11 cellular contexts compared by ENCODE assay signal in the genomic region with DNA sequence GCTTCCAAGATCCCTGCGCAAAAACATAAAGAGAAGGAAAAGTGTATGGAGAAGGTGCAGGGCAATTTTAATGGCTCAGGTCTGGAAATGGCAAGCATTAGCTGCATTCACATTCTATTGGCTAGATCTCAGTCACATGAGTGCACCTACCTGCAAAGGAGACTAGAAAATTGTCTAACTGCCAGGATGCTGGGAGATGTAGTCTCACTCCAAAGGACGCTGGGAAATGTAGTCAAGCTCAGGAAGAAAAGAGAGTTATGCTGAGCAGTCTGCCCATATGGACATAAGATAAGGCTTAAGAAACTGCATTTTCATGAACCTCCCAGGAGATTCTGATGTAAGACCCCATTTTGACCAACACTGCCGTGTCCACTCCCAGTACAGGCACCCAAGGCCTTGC. TPM values are rescaled to one million over a fixed set of nuclear protein-coding genes. Genes with fewer than 3 reads are reported as not detected.
A peak's percentile ranks its signal among the peaks of the same experiment; 100 is the strongest.
DNase-seq lines count a peak whose midpoint lies in the region; ATAC-seq and TF ChIP-seq lines count a peak whose summit lies in the region.
"Had no signal": no experiment of that assay in that cellular context is flagged by ENCODE, and none has a peak within 500 bp of the region (broad histone marks: within the 10 kb centered on the region; RNA-seq: fewer than 3 reads in every experiment).

No MANE protein-coding gene starts in this region.

- TF ChIP-seq CTCF in adrenal gland (IDR thresholded peaks at IDR 0.05): no peak

- 84 to 99% (median 86%) methylated on average over 3 of the region's 3 CpGs for WGBS in adrenal gland, 4 donors

- H3K4me1 ChIP-seq in effector memory CD4-positive, alpha-beta T cell (ENCODE audit: control insufficient read depth, insufficient read depth, low read length, poor library complexity, severe bottlenecking): no peaks in the 10 kb centered on the region
- H3K4me1 ChIP-seq in adrenal gland (replicated peaks in 1 of 2): peaks cover 0 to 3% of the 10 kb centered on the region in 2 donors

- intact Hi-C loops in adrenal gland (cut with DNase I): no loop called here

- no peak for TF ChIP-seq POLR2A in adrenal gland (IDR thresholded peaks at IDR 0.05)

- no peak overlapping the region for H3K27ac ChIP-seq in effector memory CD4-positive, alpha-beta T cell (ENCODE audit: insufficient read depth, low read length, poor library complexity, severe bottlenecking)
- no peak overlapping the region for H3K27ac ChIP-seq in adrenal gland
- H3K27ac ChIP-seq: heart right ventricle, spleen had no signal

- DNase-seq in D341Med (ENCODE audit: low spot score): peak; percentile 55
- DNase-seq in astrocyte of the hippocampus (ENCODE audit: low read depth, low spot score): peak; percentile 20
- DNase-seq in superior temporal gyrus (ENCODE audit: extremely low spot score): no peak
- DNase-seq in effector memory CD4-positive, alpha-beta T cell: no peak
- DNase-seq in adrenal gland: no peak
- DNase-seq in cerebellum (ENCODE audit: low spot score): no peak
- DNase-seq: heart right ventricle, NCI-H2107, spleen had no signal

- ATAC-seq in GM19463 (IDR thresholded peaks at IDR 0.05; ENCODE audit: unreplicated experiment) (peak; percentile 34), HG03571 (IDR thresholded peaks at IDR 0.05; ENCODE audit: unreplicated experiment) (peak; percentile 57)
- ATAC-seq: heart right ventricle had no signal

- H3K4me3 ChIP-seq in effector memory CD4-positive, alpha-beta T cell (ENCODE audit: insufficient read depth, low read depth, low read length, poor library complexity, severe bottlenecking): no peak overlapping the region
- no peak overlapping the region for H3K4me3 ChIP-seq in adrenal gland
- H3K4me3 ChIP-seq: heart right ventricle, spleen had no signal

- H3K36me3 ChIP-seq in effector memory CD4-positive, alpha-beta T cell (ENCODE audit: control insufficient read depth, insufficient read depth, low read length): no peaks in the 10 kb centered on the region
- H3K36me3 ChIP-seq in adrenal gland (replicated peaks in 1 of 2): no peaks in the 10 kb centered on the region
- H3K36me3 ChIP-seq: heart right ventricle, spleen had no signal

- no peaks in the 10 kb centered on the region for H3K9me3 ChIP-seq in effector memory CD4-positive, alpha-beta T cell (ENCODE audit: control insufficient read depth, low read length)
- no peaks in the 10 kb centered on the region for H3K9me3 ChIP-seq in adrenal gland (replicated peaks in 1 of 3)
- H3K9me3 ChIP-seq: spleen had no signal

- no peaks in the 10 kb centered on the region for H3K27me3 ChIP-seq in effector memory CD4-positive, alpha-beta T cell (replicated peaks; ENCODE audit: control insufficient read depth, insufficient read depth, low read length, poor library complexity, severe bottlenecking)
- H3K27me3 ChIP-seq in adrenal gland: no peaks in the 10 kb centered on the region
- H3K27me3 ChIP-seq: spleen had no signal

RNA-seq across cellular contexts. Expression of gene KLHL29, which starts 9.5 kb away (rescaled TPM):
- total RNA-seq in adrenal gland: 10 to 100 TPM; 14.1 to 24.5 (median 18.0) TPM
- polyA plus RNA-seq in adrenal gland: 10 to 100 TPM in 1 of 3 donors, 1 to 10 TPM in 2; 8.5 to 10.9 (median 8.8) TPM
- 34.0 TPM for total RNA-seq in cerebellum

Comparison
In these comparisons a context has a peak if more than half of its experiments do, and no peak if none do; other contexts are left out.
1. DNase-seq: peak in D341Med (single experiment) and astrocyte of the hippocampus (single experiment); none in superior temporal gyrus (single experiment), effector memory CD4-positive, alpha-beta T cell (0 of 3), adrenal gland (0 of 7) and cerebellum (single experiment).